ENCODE assay signal across 1 cellular context in genomic region chrX:129781134-129782014, GRCh38.
A peak's percentile ranks its signal among the peaks of the same experiment; 100 is the strongest.
TF ChIP-seq lines count a peak whose summit lies in the region.

No MANE protein-coding gene starts in this region.

TF ChIP-seq in GM12878, 131 proteins besides CTCF, POLR2A, EP300 and RAD21 (continued from another document and continues in another):
- peak; percentile 83; the same call in 1 of the 2 replicates for TF ChIP-seq ZNF687 (IDR thresholded peaks at IDR 0.05)
- peak; percentile 14; the same call in 1 of the 2 replicates for TF ChIP-seq RELB (IDR thresholded peaks at IDR 0.05; ENCODE audit: low read depth)
- TF ChIP-seq TCF3 (IDR thresholded peaks at IDR 0.05; ENCODE audit: borderline replicate concordance, insufficient read depth, low read depth, low read length), result no peak
- peak; percentile 42; the same call in 1 of the 2 replicates for TF ChIP-seq ATF7 (IDR thresholded peaks at IDR 0.05; ENCODE audit: low read depth)
- TF ChIP-seq CEBPZ (IDR thresholded peaks at IDR 0.05; ENCODE audit: low read depth, low read length), result no peak
- TF ChIP-seq, protein P1, sequence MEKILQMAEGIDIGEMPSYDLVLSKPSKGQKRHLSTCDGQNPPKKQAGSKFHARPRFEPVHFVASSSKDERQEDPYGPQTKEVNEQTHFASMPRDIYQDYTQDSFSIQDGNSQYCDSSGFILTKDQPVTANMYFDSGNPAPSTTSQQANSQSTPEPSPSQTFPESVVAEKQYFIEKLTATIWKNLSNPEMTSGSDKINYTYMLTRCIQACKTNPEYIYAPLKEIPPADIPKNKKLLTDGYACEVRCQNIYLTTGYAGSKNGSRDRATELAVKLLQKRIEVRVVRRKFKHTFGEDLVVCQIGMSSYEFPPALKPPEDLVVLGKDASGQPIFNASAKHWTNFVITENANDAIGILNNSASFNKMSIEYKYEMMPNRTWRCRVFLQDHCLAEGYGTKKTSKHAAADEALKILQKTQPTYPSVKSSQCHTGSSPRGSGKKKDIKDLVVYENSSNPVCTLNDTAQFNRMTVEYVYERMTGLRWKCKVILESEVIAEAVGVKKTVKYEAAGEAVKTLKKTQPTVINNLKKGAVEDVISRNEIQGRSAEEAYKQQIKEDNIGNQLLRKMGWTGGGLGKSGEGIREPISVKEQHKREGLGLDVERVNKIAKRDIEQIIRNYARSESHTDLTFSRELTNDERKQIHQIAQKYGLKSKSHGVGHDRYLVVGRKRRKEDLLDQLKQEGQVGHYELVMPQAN (conservative IDR thresholded peaks at IDR 0.05), result no peak
- peak; percentile 60; the same call in 1 of the 2 replicates for TF ChIP-seq EED (IDR thresholded peaks at IDR 0.05; ENCODE audit: low read depth)
- TF ChIP-seq SPI1 (IDR thresholded peaks at IDR 0.05; ENCODE audit: borderline replicate concordance, insufficient read depth, low read depth, low read length), result peak; percentile 85
- TF ChIP-seq PRDM15 (CRISPR knock-in tag; IDR thresholded peaks at IDR 0.05), result no peak
- TF ChIP-seq MYC (IDR thresholded peaks at IDR 0.05; ENCODE audit: insufficient read depth, insufficient read length, insufficient replicate concordance, low read length, severe bottlenecking), result no peak
- TF ChIP-seq MTA3 (IDR thresholded peaks at IDR 0.05; ENCODE audit: borderline replicate concordance, low read length), result no peak
- TF ChIP-seq WRNIP1 (IDR thresholded peaks at IDR 0.05; ENCODE audit: borderline replicate concordance, low read depth, low read length), result no peak
- TF ChIP-seq ZNF384 (IDR thresholded peaks at IDR 0.05; ENCODE audit: borderline replicate concordance, low read depth, low read length), result no peak
- TF ChIP-seq EZH2 (IDR thresholded peaks at IDR 0.05; ENCODE audit: borderline replicate concordance, control insufficient read depth, low read depth, low read length), result no peak
- TF ChIP-seq KDM1A (IDR thresholded peaks at IDR 0.05; ENCODE audit: borderline replicate concordance), result no peak
- TF ChIP-seq, protein P2, sequence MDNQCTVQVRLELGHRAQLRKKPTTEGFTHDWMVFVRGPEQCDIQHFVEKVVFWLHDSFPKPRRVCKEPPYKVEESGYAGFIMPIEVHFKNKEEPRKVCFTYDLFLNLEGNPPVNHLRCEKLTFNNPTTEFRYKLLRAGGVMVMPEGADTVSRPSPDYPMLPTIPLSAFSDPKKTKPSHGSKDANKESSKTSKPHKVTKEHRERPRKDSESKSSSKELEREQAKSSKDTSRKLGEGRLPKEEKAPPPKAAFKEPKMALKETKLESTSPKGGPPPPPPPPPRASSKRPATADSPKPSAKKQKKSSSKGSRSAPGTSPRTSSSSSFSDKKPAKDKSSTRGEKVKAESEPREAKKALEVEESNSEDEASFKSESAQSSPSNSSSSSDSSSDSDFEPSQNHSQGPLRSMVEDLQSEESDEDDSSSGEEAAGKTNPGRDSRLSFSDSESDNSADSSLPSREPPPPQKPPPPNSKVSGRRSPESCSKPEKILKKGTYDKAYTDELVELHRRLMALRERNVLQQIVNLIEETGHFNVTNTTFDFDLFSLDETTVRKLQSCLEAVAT (IDR thresholded peaks at IDR 0.05), result no peak; the same call in none of the 2 replicates
- TF ChIP-seq BRCA1 (IDR thresholded peaks at IDR 0.05; ENCODE audit: low read depth, low read length), result no peak
- no peak for TF ChIP-seq BCL11A (IDR thresholded peaks at IDR 0.05; ENCODE audit: low read depth, low read length)
- TF ChIP-seq E4F1 (IDR thresholded peaks at IDR 0.05; ENCODE audit: borderline replicate concordance, partially characterized antibody), result no peak
- TF ChIP-seq, protein P3, sequence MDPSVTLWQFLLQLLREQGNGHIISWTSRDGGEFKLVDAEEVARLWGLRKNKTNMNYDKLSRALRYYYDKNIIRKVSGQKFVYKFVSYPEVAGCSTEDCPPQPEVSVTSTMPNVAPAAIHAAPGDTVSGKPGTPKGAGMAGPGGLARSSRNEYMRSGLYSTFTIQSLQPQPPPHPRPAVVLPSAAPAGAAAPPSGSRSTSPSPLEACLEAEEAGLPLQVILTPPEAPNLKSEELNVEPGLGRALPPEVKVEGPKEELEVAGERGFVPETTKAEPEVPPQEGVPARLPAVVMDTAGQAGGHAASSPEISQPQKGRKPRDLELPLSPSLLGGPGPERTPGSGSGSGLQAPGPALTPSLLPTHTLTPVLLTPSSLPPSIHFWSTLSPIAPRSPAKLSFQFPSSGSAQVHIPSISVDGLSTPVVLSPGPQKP (IDR thresholded peaks at IDR 0.05; ENCODE audit: low read depth, low read length), result peak; percentile 75
- TF ChIP-seq KAT2A (conservative IDR thresholded peaks at IDR 0.05; ENCODE audit: control insufficient read depth, low read depth, low read length), result no peak
- TF ChIP-seq DPF2 (IDR thresholded peaks at IDR 0.05), result peak; percentile 58
- TF ChIP-seq MYB (IDR thresholded peaks at IDR 0.05; ENCODE audit: borderline replicate concordance, low read depth, low read length), result no peak
- peak; percentile 92 for TF ChIP-seq NR2F1 (conservative IDR thresholded peaks at IDR 0.05)
- TF ChIP-seq ZNF207 (IDR thresholded peaks at IDR 0.05; ENCODE audit: borderline replicate concordance), result no peak
- peak; percentile 86; the same call in 1 of the 2 replicates for TF ChIP-seq CHD2 (IDR thresholded peaks at IDR 0.05; ENCODE audit: borderline replicate concordance, low read depth, low read length)
- TF ChIP-seq MXI1 (IDR thresholded peaks at IDR 0.05; ENCODE audit: low read depth, low read length), result peak; percentile 52; the same call in 1 of the 2 replicates
- no peak for TF ChIP-seq BCL3 (IDR thresholded peaks at IDR 0.05; ENCODE audit: borderline replicate concordance, insufficient read depth, low read depth, low read length, poor library complexity, severe bottlenecking)
- TF ChIP-seq TBL1XR1 (IDR thresholded peaks at IDR 0.05; ENCODE audit: low read depth, low read length), result no peak; the same call in 1 of the 2 replicates
- no peak for TF ChIP-seq SMARCA5 (IDR thresholded peaks at IDR 0.05)
- TF ChIP-seq RB1 (IDR thresholded peaks at IDR 0.05; ENCODE audit: borderline replicate concordance), result no peak
- no peak for TF ChIP-seq SRF (IDR thresholded peaks at IDR 0.05; ENCODE audit: low read depth in 2 of 2, low read length in 2 of 2)
